Comparison of ENCODE assay signal across 8 cellular contexts in genomic region chr1:100265562-100265930, GRCh38. TPM values are rescaled to one million over a fixed set of nuclear protein-coding genes. Genes with fewer than 3 reads are reported as not detected.
DNase-seq lines count a peak whose midpoint lies in the region; ATAC-seq and TF ChIP-seq lines count a peak whose summit lies in the region.

No MANE protein-coding gene starts in this region.

- H3K4me3 Mint-ChIP-seq in osteocyte (ENCODE audit: unreplicated experiment), result peak overlapping the region; percentile 100

- TF ChIP-seq CTCF in WI38 (IDR thresholded peaks at IDR 0.05; ENCODE audit: low read depth, low read length), result no peak
- TF ChIP-seq CTCF in fibroblast of villous mesenchyme (IDR thresholded peaks at IDR 0.05; ENCODE audit: insufficient read depth, low read depth, low read length), result no peak
- no peak for TF ChIP-seq CTCF in osteocyte (IDR thresholded peaks at IDR 0.05)

- H3K4me1 Mint-ChIP-seq in osteocyte (ENCODE audit: unreplicated experiment), result peaks cover 16% of the 10 kb centered on the region

- H3K27ac Mint-ChIP-seq in osteocyte (ENCODE audit: unreplicated experiment), result peak overlapping the region; percentile 96

- peak overlapping the region; percentile 97 for H3K4me3 ChIP-seq in WI38 (ENCODE audit: low read depth, low read length)
- peak overlapping the region; percentile 98 for H3K4me3 ChIP-seq in fibroblast of villous mesenchyme (ENCODE audit: low read depth, low read length)

- DNase-seq in DMS79 treated with DMSO at 0.1 percent for 48 hours (lab: John Stamatoyannopoulos, UW), result peak; percentile 77
- peak; percentile 54 for DNase-seq in fibroblast of villous mesenchyme (ENCODE audit: low read depth)
- no peak for DNase-seq in osteocyte (ENCODE audit: extremely low spot score, unreplicated experiment)
- no peak for DNase-seq in DMS 273 (lab: John Stamatoyannopoulos, UW; ENCODE audit: unreplicated experiment)
- DNase-seq in SKM-1 (lab: John Stamatoyannopoulos, UW; ENCODE audit: unreplicated experiment), result no peak

- ATAC-seq in GM19452 (IDR thresholded peaks at IDR 0.05; ENCODE audit: unreplicated experiment), result peak; percentile 41
- peak; percentile 25 for ATAC-seq in HG03442 (IDR thresholded peaks at IDR 0.05; ENCODE audit: unreplicated experiment)

- H3K27me3 Mint-ChIP-seq in osteocyte (ENCODE audit: unreplicated experiment), result no peaks in the 10 kb centered on the region

- peaks cover 26% of the 10 kb centered on the region for H3K36me3 Mint-ChIP-seq in osteocyte (ENCODE audit: unreplicated experiment)

- H3K9me3 Mint-ChIP-seq in osteocyte (ENCODE audit: unreplicated experiment), result peaks cover 8% of the 10 kb centered on the region

RNA-seq across cellular contexts. Expression of gene RTCA, which starts 0.5 kb away (rescaled TPM):
- 31.1 and 32.5 TPM in 2 replicates for total RNA-seq in fibroblast of villous mesenchyme
- 30.0 and 30.5 TPM in 2 replicates for total RNA-seq in osteocyte

RNA-seq across cellular contexts. Expression of gene DBT, which starts 15.9 kb away (rescaled TPM):
- total RNA-seq in fibroblast of villous mesenchyme (4.2 and 6.0 TPM in 2 replicates), osteocyte (13.0 and 15.7 TPM in 2 replicates)

Comparison
In these comparisons a context has a peak if more than half of its experiments do, and no peak if none do; other contexts are left out.
1. DNase-seq: peak in DMS79 treated with DMSO at 0.1 percent for 48 hours (single experiment) and fibroblast of villous mesenchyme (single experiment); none in osteocyte (single experiment), DMS 273 (single experiment) and SKM-1 (single experiment).